Comparison of ENCODE assay signal across 8 cellular contexts in genomic region chr10:102540023-102540422, GRCh38. TPM values are rescaled to one million over a fixed set of nuclear protein-coding genes. Genes with fewer than 3 reads are reported as not detected.
DNase-seq lines count a peak whose midpoint lies in the region; ATAC-seq, FAIRE-seq and TF ChIP-seq lines count a peak whose summit lies in the region.

No MANE protein-coding gene starts in this region.

- peak; percentile 71 for FAIRE-seq in K562 (lab: Jason Lieb, UNC)

- H3K27me3 ChIP-seq in K562 (ENCODE audit: control insufficient read depth in 2 of 2, insufficient read depth in 2 of 2, low read length in 2 of 2) = no peaks in the 10 kb centered on the region

- H3K9me1 ChIP-seq in K562 (ENCODE audit: control insufficient read depth, insufficient read depth, low read length) = no peaks in the 10 kb centered on the region

- peak in 1 of 2 experiments; percentile 38; a peak in 2 of 4 replicates for TF ChIP-seq RAD21 in K562 (CRISPR knock-in tag; conservative IDR thresholded peaks at IDR 0.05 in 1 of 2, IDR thresholded peaks at IDR 0.05 in 1 of 2)

- no peaks in the 10 kb centered on the region for H3K36me3 ChIP-seq in K562 (ENCODE audit: control insufficient read depth, insufficient read depth, low read length)

- TF ChIP-seq POLR2A in K562 (conservative IDR thresholded peaks at IDR 0.05) = no peak

- no peaks in the 10 kb centered on the region for H3K79me2 ChIP-seq in K562 (ENCODE audit: control insufficient read depth, insufficient read depth, low read length)

- no peak overlapping the region for H2AFZ ChIP-seq in K562 (ENCODE audit: low read depth, low read length)

- H3K4me2 ChIP-seq in K562 (ENCODE audit: insufficient read depth, low read length) = no peak overlapping the region

- intact Hi-C loops in K562 (cut with micrococcal nuclease) = loop anchor here (2.0 kb wide), 1 partner anchor 37 kb away; the partner anchor contains the start of genes ACTR1A and SUFU

- BruUV-seq in K562 (replicated peaks; lab: Mats Ljungman, UMichigan) = no TSS peak

- POLR2A ChIA-PET in K562 (lab: Yijun Ruan, JAX) = no interaction called here

- no peak for TF ChIP-seq EP300 in K562 (IDR thresholded peaks at IDR 0.05; ENCODE audit: low read length)

- no peak overlapping the region for H3K4me3 ChIP-seq in K562
- H3K4me3 ChIP-seq in retinal pigment epithelial cell (ENCODE audit: low read length) = no peak overlapping the region

- H4K20me1 ChIP-seq in K562 (replicated peaks; ENCODE audit: control insufficient read depth, insufficient read depth, low read length) = no peaks in the 10 kb centered on the region

- no peaks in the 10 kb centered on the region; a peak in 1 of 5 replicates for H3K4me1 ChIP-seq in K562 (replicated peaks in 1 of 2; ENCODE audit: control insufficient read depth in 2 of 2, insufficient read depth in 2 of 2, low read length in 2 of 2)

- in situ Hi-C loops in K562 (cut with MboI) = no loop called here

- CTCF ChIA-PET in K562 (lab: Yijun Ruan, JAX; ENCODE audit: low intra/inter-chr PET ratio) = no interaction called here

- ATAC-seq in GM18858 (IDR thresholded peaks at IDR 0.05; ENCODE audit: unreplicated experiment) = peak; percentile 57
- ATAC-seq in K562 = peak; percentile 94

- no peak overlapping the region for H3K27ac ChIP-seq in K562 (ENCODE audit: extremely low read depth, low read depth, low read length)

- no peak overlapping the region for H3K9ac ChIP-seq in K562 (ENCODE audit: insufficient read depth in 1 of 2, low read depth in 2 of 2, low read length in 2 of 2)

- 0% methylated on average over 1 of the region's 1 CpG for WGBS in K562 (ENCODE audit: insufficient coverage, low coverage, missing lambda C conversion rate)

- no peak for DNase-seq in AG09319 (ENCODE audit: extremely low read depth, low read depth)
- peak; percentile 39 for DNase-seq in HuH-7 (ENCODE audit: low spot score)
- DNase-seq in K562 (ENCODE audit: extremely low read depth in 1 of 4, low spot score in 3 of 4) = peak; percentile 23 to 39 (median 31)
- DNase-seq in retinal pigment epithelial cell (ENCODE audit: low read depth) = no peak
- DNase-seq in NCI-H1092 treated with DMSO at 0.1 percent for 48 hours (lab: John Stamatoyannopoulos, UW) = no peak
- no peak for DNase-seq in NCI-H1417 treated with DMSO at 0.1 percent for 48 hours (lab: John Stamatoyannopoulos, UW)
- no peak for DNase-seq in NCI-H345 treated with DMSO at 0.1 percent for 48 hours (lab: John Stamatoyannopoulos, UW; ENCODE audit: unreplicated experiment)

- no peaks in the 10 kb centered on the region for H3K9me3 ChIP-seq in K562 (replicated peaks; ENCODE audit: control insufficient read depth, insufficient read depth, low read depth, low read length)

- peak; percentile 23 for TF ChIP-seq CTCF in AG09319 (IDR thresholded peaks at IDR 0.05; ENCODE audit: low read depth, low read length)
- TF ChIP-seq CTCF in K562 (IDR thresholded peaks at IDR 0.05 in 2 of 3, conservative IDR thresholded peaks at IDR 0.05 in 1 of 3; ENCODE audit: insufficient read depth in 2 of 3, low read depth in 1 of 3, low read length in 3 of 3) = peak; percentile 11 to 50 (median 41); a peak in 3 of 6 replicates
- TF ChIP-seq CTCF in retinal pigment epithelial cell (conservative IDR thresholded peaks at IDR 0.05; ENCODE audit: low read depth, low read length) = peak; percentile 48

TF ChIP-seq in K562, 482 proteins besides CTCF, POLR2A, EP300 and RAD21:
- TF ChIP-seq MTA2 (IDR thresholded peaks at IDR 0.05; ENCODE audit: low read depth) = no peak
- no peak for TF ChIP-seq FOSL1 (tag; conservative IDR thresholded peaks at IDR 0.05)
- no peak for TF ChIP-seq ZKSCAN3 (CRISPR knock-in tag; IDR thresholded peaks at IDR 0.05)
- TF ChIP-seq BRF1 (IDR thresholded peaks at IDR 0.05; ENCODE audit: borderline replicate concordance, extremely low read depth, insufficient read length) = no peak
- no peak for TF ChIP-seq MTA3 (IDR thresholded peaks at IDR 0.05; ENCODE audit: borderline replicate concordance)
- TF ChIP-seq ZBTB49 (CRISPR knock-in tag; IDR thresholded peaks at IDR 0.05; ENCODE audit: borderline replicate concordance) = no peak
- no peak for TF ChIP-seq RHOXF2B (CRISPR knock-in tag; conservative IDR thresholded peaks at IDR 0.05)
- TF ChIP-seq TAF7 (tag; IDR thresholded peaks at IDR 0.05) = no peak
- TF ChIP-seq ZNF561 (CRISPR knock-in tag; conservative IDR thresholded peaks at IDR 0.05) = no peak
- no peak for TF ChIP-seq ZNF778 (CRISPR knock-in tag; IDR thresholded peaks at IDR 0.05)
- no peak for TF ChIP-seq NELFE (IDR thresholded peaks at IDR 0.05; ENCODE audit: insufficient read depth, insufficient read length)
- TF ChIP-seq ZNF274 (IDR thresholded peaks at IDR 0.05; ENCODE audit: borderline replicate concordance, low read depth, low read length) = no peak
- TF ChIP-seq ZNF77 (CRISPR knock-in tag; IDR thresholded peaks at IDR 0.05) = no peak
- no peak for TF ChIP-seq DDX20 (tag; IDR thresholded peaks at IDR 0.05; ENCODE audit: low read depth)

RNA-seq across cellular contexts. Expression of gene SUFU, which starts 36.3 kb away (rescaled TPM):
- 5.6 and 12.2 TPM in 2 replicates for total RNA-seq in K562 (2011; cell fraction: chromatin; rRNA removed; ENCODE audit: low replicate concordance)
- total RNA-seq in K562 (2011; cell fraction: nucleolus; rRNA removed) = 5.0 and 5.7 TPM in 2 replicates
- 6.2 and 7.5 TPM in 2 replicates for total RNA-seq in K562 (2011; cell fraction: nucleoplasm; rRNA removed)
- total RNA-seq in K562 (2014; rRNA removed) (0.82 and 1.3 TPM in 2 replicates), K562 (2014; rRNA removed; fragmentation: Illumina TruSeq; extraction: Trizol) (0.67 and 0.69 TPM in 2 replicates), K562 (2015; rRNA removed; fragmentation: Illumina TruSeq; extraction: Trizol) (0.76 and 0.90 TPM in 2 replicates), K562 (2021) (6.3 and 6.8 TPM in 2 replicates)
- polyA plus RNA-seq in K562 (2011; rRNA removed) (1.8 and 2.6 TPM in 2 replicates), K562 (2014; fragmentation: Illumina TruSeq; extraction: Trizol) (4.5 and 4.8 TPM in 2 replicates), K562 (2014; fragmentation: Nextera tagmentation; extraction: Ambion mirVana) (under 1 TPM; 0.59 to 0.78 TPM), K562 (2014; rRNA removed) (2.4 and 2.8 TPM in 2 replicates)
- polyA plus RNA-seq in K562 (2011; cell fraction: cytosol; rRNA removed) = 2.4 and 2.5 TPM in 2 replicates
- 4.1 and 4.5 TPM in 2 replicates for polyA plus RNA-seq in K562 (2011; cell fraction: nucleus; rRNA removed)
- 4.0 and 5.1 TPM in 2 replicates for polyA plus RNA-seq in K562 (2012)
- 2.0 and 2.8 TPM in 2 replicates for polyA minus RNA-seq in K562 (2011; rRNA and poly(A)+ RNA removed)
- 2.8 and 3.6 TPM in 2 replicates for polyA minus RNA-seq in K562 (2011; cell fraction: cytosol; rRNA and poly(A)+ RNA removed)
- polyA minus RNA-seq in K562 (2011; cell fraction: nucleus; rRNA and poly(A)+ RNA removed) = 1.6 and 2.2 TPM in 2 replicates

RNA-seq across cellular contexts. Expression of gene ACTR1A, which starts 37.5 kb away (rescaled TPM):
- total RNA-seq in K562 (2011; cell fraction: chromatin; rRNA removed; ENCODE audit: low replicate concordance) = 49.4 and 103 TPM in 2 replicates
- 55.9 and 62.7 TPM in 2 replicates for total RNA-seq in K562 (2011; cell fraction: nucleolus; rRNA removed)
- total RNA-seq in K562 (2011; cell fraction: nucleoplasm; rRNA removed) = 52.4 and 56.3 TPM in 2 replicates
- total RNA-seq in K562 (2014; rRNA removed) = 47.8 and 49.1 TPM in 2 replicates
- total RNA-seq in K562 (2014; rRNA removed; fragmentation: Illumina TruSeq; extraction: Trizol) = 39.8 and 43.6 TPM in 2 replicates
- total RNA-seq in K562 (2015; rRNA removed; fragmentation: Illumina TruSeq; extraction: Trizol) = 47.7 and 52.5 TPM in 2 replicates
- total RNA-seq in K562 (2021) = 56.7 and 60.5 TPM in 2 replicates
- 77.2 and 80.3 TPM in 2 replicates for polyA plus RNA-seq in K562 (2011; rRNA removed)
- polyA plus RNA-seq in K562 (2011; cell fraction: cytosol; rRNA removed) = 72.0 and 75.9 TPM in 2 replicates
- 90.8 and 94.6 TPM in 2 replicates for polyA plus RNA-seq in K562 (2011; cell fraction: nucleus; rRNA removed)
- 44.6 and 45.2 TPM in 2 replicates for polyA plus RNA-seq in K562 (2012)
- 60.2 and 60.9 TPM in 2 replicates for polyA plus RNA-seq in K562 (2014; fragmentation: Illumina TruSeq; extraction: Trizol)
- polyA plus RNA-seq in K562 (2014; fragmentation: Nextera tagmentation; extraction: Ambion mirVana) = 10 to 100 TPM; 36.3 to 44.1 TPM
- 49.6 and 60.5 TPM in 2 replicates for polyA plus RNA-seq in K562 (2014; rRNA removed)
- 46.7 and 62.1 TPM in 2 replicates for polyA minus RNA-seq in K562 (2011; rRNA and poly(A)+ RNA removed)
- 38.5 TPM in 2 replicates for polyA minus RNA-seq in K562 (2011; cell fraction: cytosol; rRNA and poly(A)+ RNA removed)
- polyA minus RNA-seq in K562 (2011; cell fraction: nucleus; rRNA and poly(A)+ RNA removed) = 23.0 and 41.4 TPM in 2 replicates

Comparison
In these comparisons a context has a peak if more than half of its experiments do, and no peak if none do; other contexts are left out.
1. DNase-seq: peak in HuH-7 (single experiment) and K562 (4 of 4); none in AG09319 (single experiment), retinal pigment epithelial cell (single experiment), NCI-H1092 treated with DMSO at 0.1 percent for 48 hours (single experiment), NCI-H1417 treated with DMSO at 0.1 percent for 48 hours (single experiment) and NCI-H345 treated with DMSO at 0.1 percent for 48 hours (single experiment).
2. Peak in every context shown above with its lines, with median percentiles within 50 percentile points of each other: CTCF ChIP-seq.